28 cellular contexts compared by ENCODE assay signal in the genomic region with DNA sequence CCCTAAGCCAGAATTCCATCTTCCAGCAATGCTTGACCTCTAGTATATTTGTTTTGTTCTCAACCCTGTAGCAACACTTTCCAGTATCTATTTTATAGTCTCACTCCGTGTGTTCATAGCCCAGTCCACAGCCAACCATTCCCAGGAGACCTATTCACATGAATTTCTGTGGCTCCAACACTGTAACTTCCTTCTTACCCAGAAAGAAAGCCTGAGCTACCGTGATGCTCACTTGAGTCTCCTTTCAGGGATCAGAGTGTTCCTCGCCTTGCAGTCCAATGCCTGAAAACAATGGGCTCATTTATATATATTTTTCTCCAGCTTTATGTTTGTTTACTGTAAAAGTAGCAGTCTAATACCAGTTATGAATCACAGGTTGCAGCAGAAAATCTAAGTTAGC.
"Had no signal": no experiment of that assay in that cellular context is flagged by ENCODE, and none has a peak within 500 bp of the region (broad histone marks: within the 10 kb centered on the region; RNA-seq: fewer than 3 reads in every experiment).

No MANE protein-coding gene starts in this region.

- DNase-seq: activated CD4-positive, alpha-beta T cell treated with anti-CD3 and anti-CD28 coated beads, Interleukin-2, amount 10 ng/mL, durations not matched to agents 24 days and 14 days; activated CD4-positive, CD25-positive, alpha-beta regulatory T cell; activated CD8-positive, alpha-beta T cell treated with anti-CD3 and anti-CD28 coated beads for 36 hours; activated naive CD4-positive, alpha-beta T cell; activated naive CD8-positive, alpha-beta T cell treated with anti-CD3 and anti-CD28 coated beads for 36 hours; activated T-cell treated with anti-CD3 and anti-CD28 coated beads, Interleukin-2, amount 50 U/mL, for 1 hour; amygdala; dermis blood vessel endothelial cell; effector memory CD8-positive, alpha-beta T cell; heart left ventricle; kidney glomerular epithelial cell; left ventricle myocardium superior; mesendoderm; naive thymus-derived CD4-positive, alpha-beta T cell; right cardiac atrium; small intestine; stimulated activated CD4-positive, alpha-beta T cell treated with anti-CD3 and anti-CD28 coated beads, Interleukin-15, amount 100 ng/mL, for 24 hours; stimulated activated CD4-positive, alpha-beta T cell treated with anti-CD3 and anti-CD28 coated beads, Interleukin-4, amount 100 ng/mL, for 1 hour; stomach; T1000; trophoblast cell had no signal

- ATAC-seq: activated CD8-positive, alpha-beta T cell treated with anti-CD3 and anti-CD28 coated beads for 36 hours; activated T-helper 17 cell treated with anti-CD3 and anti-CD28 coated beads, Interleukin-2, amount 50 U/mL, for 72 hours; effector memory CD8-positive, alpha-beta T cell; gastrocnemius medialis; heart left ventricle; left ventricle myocardium superior; naive thymus-derived CD4-positive, alpha-beta T cell; right cardiac atrium; stimulated activated effector memory CD8-positive, alpha-beta T cell treated with anti-CD3 and anti-CD28 coated beads, Interleukin-12 subunit alpha, Interleukin-12 subunit beta, amount 100 ng/mL, for 72 hours had no signal

- H3K4me3 ChIP-seq: cardiac muscle cell, gastrocnemius medialis, heart left ventricle, neural progenitor cell, prostate gland, stomach, vagina had no signal
